In the genomic region with DNA sequence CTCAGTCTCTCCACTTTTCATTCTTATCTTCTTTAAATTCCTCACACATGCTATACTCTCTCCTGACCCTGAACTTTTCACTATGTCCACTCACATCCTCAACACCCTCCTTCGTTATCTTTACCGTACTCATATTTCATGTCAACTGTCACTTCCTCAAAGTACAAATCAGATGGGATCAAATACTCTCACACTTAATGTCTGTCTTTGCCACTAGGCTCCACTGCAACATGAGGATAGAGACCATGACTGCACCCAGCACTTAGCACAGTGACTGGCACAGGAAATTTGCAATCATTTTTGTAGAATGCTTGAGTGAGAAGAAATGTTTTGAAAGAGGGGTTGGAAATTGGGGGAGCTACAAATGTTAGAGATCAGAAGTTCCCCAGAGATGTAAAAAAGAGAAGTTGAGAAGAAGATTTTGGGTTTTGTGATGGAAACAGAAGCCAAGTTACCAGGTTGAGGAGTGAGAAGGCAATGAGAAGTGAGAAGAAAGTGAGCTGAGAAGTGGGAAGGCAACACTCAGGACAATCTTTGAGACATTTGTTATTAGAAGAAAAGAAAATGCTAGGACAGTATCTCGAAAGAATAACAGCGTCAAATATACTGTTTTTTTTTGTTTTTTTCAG, we compare ENCODE assay signal across 22 cellular contexts.
"Had no signal": no experiment of that assay in that cellular context is flagged by ENCODE, and none has a peak within 500 bp of the region (broad histone marks: within the 10 kb centered on the region; RNA-seq: fewer than 3 reads in every experiment).

No MANE protein-coding gene starts in this region.

- ATAC-seq: activated naive CD4-positive, alpha-beta T cell treated with anti-CD3 and anti-CD28 coated beads, Interleukin-2, amount 50 U/mL, for 72 hours; gastroesophageal sphincter; natural killer cell; pancreas; sciatic nerve; stimulated activated effector memory CD8-positive, alpha-beta T cell treated with anti-CD3 and anti-CD28 coated beads, Interleukin-12 subunit alpha, Interleukin-12 subunit beta, amount 100 ng/mL, for 72 hours; T-cell had no signal

- FAIRE-seq: astrocyte, endothelial cell of umbilical vein, pancreas had no signal

- H3K4me3 Mint-ChIP-seq: dendritic cell treated with granulocyte-macrophage colony-stimulating factor and Interleukin-4, amounts not matched to agents 40 ng/mL and 50 ng/mL, for 4 days; natural killer cell; stimulated activated effector memory CD8-positive, alpha-beta T cell treated with anti-CD3 and anti-CD28 coated beads, Interleukin-12 subunit alpha, Interleukin-12 subunit beta, amount 100 ng/mL, for 72 hours; T-cell had no signal

- H3K27ac Mint-ChIP-seq: activated naive CD4-positive, alpha-beta T cell treated with anti-CD3 and anti-CD28 coated beads, Interleukin-2, amount 50 U/mL, for 72 hours; dendritic cell treated with granulocyte-macrophage colony-stimulating factor and Interleukin-4, amounts not matched to agents 40 ng/mL and 50 ng/mL, for 4 days; natural killer cell; stimulated activated effector memory CD8-positive, alpha-beta T cell treated with anti-CD3 and anti-CD28 coated beads, Interleukin-12 subunit alpha, Interleukin-12 subunit beta, amount 100 ng/mL, for 72 hours; T-cell had no signal

- H3K27me3 Mint-ChIP-seq: dendritic cell treated with granulocyte-macrophage colony-stimulating factor and Interleukin-4, amounts not matched to agents 40 ng/mL and 50 ng/mL, for 4 days; T-cell had no signal

- H3K9me3 Mint-ChIP-seq: activated naive CD4-positive, alpha-beta T cell treated with anti-CD3 and anti-CD28 coated beads, Interleukin-2, amount 50 U/mL, for 72 hours; T-cell had no signal

- H3K4me1 Mint-ChIP-seq: natural killer cell; stimulated activated effector memory CD8-positive, alpha-beta T cell treated with anti-CD3 and anti-CD28 coated beads, Interleukin-12 subunit alpha, Interleukin-12 subunit beta, amount 100 ng/mL, for 72 hours had no signal

- H3K36me3 Mint-ChIP-seq: activated naive CD4-positive, alpha-beta T cell treated with anti-CD3 and anti-CD28 coated beads, Interleukin-2, amount 50 U/mL, for 72 hours; natural killer cell; stimulated activated effector memory CD8-positive, alpha-beta T cell treated with anti-CD3 and anti-CD28 coated beads, Interleukin-12 subunit alpha, Interleukin-12 subunit beta, amount 100 ng/mL, for 72 hours had no signal

- DNase-seq: activated CD4-positive, alpha-beta T cell treated with anti-CD3 and anti-CD28 coated beads, Interleukin-2, amount 50 U/mL, for 1 hour; activated CD4-positive, CD25-positive, alpha-beta regulatory T cell treated with anti-CD3 and anti-CD28 coated beads, Interleukin-2, amount 50 U/mL, for 72 hours; activated CD8-positive, alpha-beta memory T cell treated with anti-CD3 and anti-CD28 coated beads for 24 hours; activated CD8-positive, alpha-beta memory T cell treated with anti-CD3 and anti-CD28 coated beads, Interleukin-2, amount 50 U/mL, for 48 hours; activated gamma-delta T cell; activated T-cell treated with anti-CD3 and anti-CD28 coated beads, Interleukin-2, amount 50 U/mL, for 48 hours; adrenal gland; effector CD8-positive, alpha-beta T cell; heart right ventricle; kidney glomerular epithelial cell; mesendoderm; natural killer cell; pancreas; stimulated activated CD4-positive, alpha-beta T cell treated with anti-CD3 and anti-CD28 coated beads, Interleukin-4, amount 100 ng/mL, for 24 hours; T-cell had no signal
